20 cellular contexts compared by ENCODE assay signal in the genomic region with DNA sequence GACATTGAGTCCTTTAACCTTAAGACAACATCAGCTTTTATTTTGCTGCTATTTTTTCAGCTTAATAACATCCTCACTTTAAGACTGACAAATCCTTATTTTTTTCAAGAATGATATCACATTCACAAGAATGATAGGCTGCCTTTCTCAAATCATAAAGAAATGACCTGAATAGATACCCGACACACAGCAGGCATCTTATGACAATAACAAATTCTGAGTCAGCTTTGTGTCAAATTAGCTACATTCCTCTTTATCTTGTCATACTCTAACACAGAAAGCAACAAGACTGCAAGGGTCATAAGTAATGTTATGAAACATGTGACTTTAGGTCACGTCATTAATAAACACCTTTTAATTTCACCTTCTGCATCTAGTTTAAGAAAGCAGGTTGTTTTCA.
DNase-seq lines count a peak whose midpoint lies in the region; ATAC-seq, FAIRE-seq and TF ChIP-seq lines count a peak whose summit lies in the region.
"Had no signal": no experiment of that assay in that cellular context is flagged by ENCODE, and none has a peak within 500 bp of the region (broad histone marks: within the 10 kb centered on the region; RNA-seq: fewer than 3 reads in every experiment).

No MANE protein-coding gene starts in this region.

- H3K36me3 Mint-ChIP-seq in endothelial cell (ENCODE audit: low read depth, unreplicated experiment), result no peaks in the 10 kb centered on the region

- no peak overlapping the region for H3K9ac ChIP-seq in mesenchymal stem cell (ENCODE audit: low read length)
- H3K9ac ChIP-seq: BLaER1 treated with 17β-estradiol and CSF1 and Interleukin-3, amounts not matched to agents 10 nM and 100 nM; KMS-11 had no signal

- CTCF ChIA-PET in BJ (lab: Yijun Ruan, JAX), result no interaction called here

- H3K27me3 Mint-ChIP-seq in endothelial cell (ENCODE audit: unreplicated experiment), result no peaks in the 10 kb centered on the region

- H4K91ac ChIP-seq in mesenchymal stem cell (ENCODE audit: low read length), result no peak overlapping the region

- H2BK120ac ChIP-seq in mesenchymal stem cell (ENCODE audit: low read depth, low read length), result no peak overlapping the region

- H3K4me2 ChIP-seq in mesenchymal stem cell (ENCODE audit: low read length, poor library complexity, severe bottlenecking), result no peak overlapping the region
- H3K4me2 ChIP-seq: BLaER1 treated with 17β-estradiol and CSF1 and Interleukin-3, amounts not matched to agents 10 nM and 100 nM; KMS-11 had no signal

- POLR2A ChIA-PET in BJ (lab: Charles Lee), result no interaction called here

- H2AK5ac ChIP-seq in mesenchymal stem cell (ENCODE audit: low read length, severe bottlenecking), result no peak overlapping the region

- no peaks in the 10 kb centered on the region for H3K9me3 Mint-ChIP-seq in endothelial cell (ENCODE audit: unreplicated experiment)

- no peaks in the 10 kb centered on the region for H3K79me1 ChIP-seq in mesenchymal stem cell (replicated peaks; ENCODE audit: low read length, poor library complexity, severe bottlenecking)

- H3K4me1 Mint-ChIP-seq in endothelial cell (ENCODE audit: unreplicated experiment), result no peaks in the 10 kb centered on the region

- no peak overlapping the region for H3K23ac ChIP-seq in mesenchymal stem cell (ENCODE audit: low read length in 2 of 2)

- ATAC-seq in HG03565 (IDR thresholded peaks at IDR 0.05; ENCODE audit: unreplicated experiment), result no peak
- ATAC-seq: GM12878 had no signal

- no peak overlapping the region for H4K8ac ChIP-seq in mesenchymal stem cell (ENCODE audit: low read length)

- H2AFZ ChIP-seq in mesenchymal stem cell (ENCODE audit: low read depth, low read length), result no peak overlapping the region

- H2BK5ac ChIP-seq in mesenchymal stem cell (ENCODE audit: low read depth, low read length, poor library complexity, severe bottlenecking), result no peak overlapping the region

- no peak for TF ChIP-seq CTCF in BJ (IDR thresholded peaks at IDR 0.05; ENCODE audit: insufficient read depth, low read depth, low read length)
- TF ChIP-seq CTCF in endothelial cell (IDR thresholded peaks at IDR 0.05; ENCODE audit: unreplicated experiment), result no peak

- no peak overlapping the region for H3K4me3 Mint-ChIP-seq in endothelial cell (ENCODE audit: unreplicated experiment)

- H3K4me1 ChIP-seq in mesenchymal stem cell (ENCODE audit: control insufficient read depth, insufficient read depth, low read depth, low read length), result no peaks in the 10 kb centered on the region

- H3K18ac ChIP-seq in mesenchymal stem cell (ENCODE audit: low read depth in 1 of 2, low read length in 2 of 2), result no peak overlapping the region

- H3K9me3 ChIP-seq in mesenchymal stem cell (ENCODE audit: control insufficient read depth, low read length), result peaks cover 4% of the 10 kb centered on the region
- H3K9me3 ChIP-seq: BLaER1 treated with 17β-estradiol and CSF1 and Interleukin-3, amounts not matched to agents 10 nM and 100 nM; HAP-1 had no signal

- H3K27me3 ChIP-seq in BJ (ENCODE audit: control insufficient read depth, insufficient read depth, low read length) (no peaks in the 10 kb centered on the region), mesenchymal stem cell (ENCODE audit: control insufficient read depth in 1 of 2, insufficient read depth in 1 of 2, low read length in 2 of 2) (no peaks in the 10 kb centered on the region)
- H3K27me3 ChIP-seq: BLaER1 treated with 17β-estradiol and CSF1 and Interleukin-3, amounts not matched to agents 10 nM and 100 nM had no signal

- H3K36me3 ChIP-seq in BJ (ENCODE audit: control insufficient read depth, insufficient read depth, low read length) (no peaks in the 10 kb centered on the region), mesenchymal stem cell (ENCODE audit: control insufficient read depth in 1 of 2, insufficient read depth in 2 of 2, low read depth in 1 of 2, low read length in 2 of 2) (no peaks in the 10 kb centered on the region)
- H3K36me3 ChIP-seq: BLaER1 treated with 17β-estradiol and CSF1 and Interleukin-3, amounts not matched to agents 10 nM and 100 nM; HAP-1 had no signal

- no peak overlapping the region for H3K4ac ChIP-seq in mesenchymal stem cell (ENCODE audit: low read depth in 1 of 2, low read length in 2 of 2)

- H3K14ac ChIP-seq in mesenchymal stem cell (ENCODE audit: low read length in 2 of 2), result no peak overlapping the region

- no peak overlapping the region for H2BK12ac ChIP-seq in mesenchymal stem cell (ENCODE audit: low read length in 2 of 2)

- DNase-seq in BJ (ENCODE audit: low read depth) (peak; percentile 32), HS-5 (ENCODE audit: low read depth) (peak; percentile 38), amniotic epithelial cell (ENCODE audit: low read depth) (peak; percentile 63), mesenchymal stem cell (peak; percentile 6), RCC 7860 (ENCODE audit: low spot score) (no peak), cerebellar nuclear complex (lab: John Stamatoyannopoulos, UW) (no peak), endothelial cell (ENCODE audit: low spot score) (no peak)
- DNase-seq: ACHN; MM.1S; NCI-H1105; NCI-H1694 treated with DMSO at 0.1 percent for 48 hours; NCI-H69; NK-92 treated with Interleukin-12 subunit alpha and Interleukin-12 subunit beta, amount 100 ng/mL, for 24 hours; OCI-M1 had no signal

- FAIRE-seq in RCC 7860 (lab: Jason Lieb, UNC), result no peak
- FAIRE-seq: GM12878 had no signal

- no peak overlapping the region for H3K27ac ChIP-seq in mesenchymal stem cell (ENCODE audit: low read length, poor library complexity, severe bottlenecking)
- H3K27ac ChIP-seq: BLaER1 treated with 17β-estradiol and CSF1 and Interleukin-3, amounts not matched to agents 10 nM and 100 nM; KMS-11; SK-N-MC had no signal

- H3K4me3 ChIP-seq in BJ (ENCODE audit: low read depth, low read length) (no peak overlapping the region), mesenchymal stem cell (ENCODE audit: insufficient read depth in 1 of 2, low read depth in 1 of 2, low read length in 2 of 2) (no peak overlapping the region)
- H3K4me3 ChIP-seq: BLaER1 treated with 17β-estradiol and CSF1 and Interleukin-3, amounts not matched to agents 10 nM and 100 nM; GM12878; HAP-1; SK-N-MC had no signal

- H3K27ac Mint-ChIP-seq in endothelial cell (ENCODE audit: unreplicated experiment), result no peak overlapping the region

- no peak overlapping the region for H2BK15ac ChIP-seq in mesenchymal stem cell (ENCODE audit: low read depth, poor library complexity, severe bottlenecking)

- WGBS in mesenchymal stem cell, result 65% methylated on average over 1 of the region's 2 CpGs

Comparison
In these comparisons a context has a peak if more than half of its experiments do, and no peak if none do; other contexts are left out.
1. DNase-seq: peak in BJ (single experiment), HS-5 (single experiment), amniotic epithelial cell (single experiment) and mesenchymal stem cell (single experiment); none in RCC 7860 (single experiment), cerebellar nuclear complex (0 of 2) and endothelial cell (single experiment).